ENCODE assay signal across 24 cellular contexts in the genomic region with DNA sequence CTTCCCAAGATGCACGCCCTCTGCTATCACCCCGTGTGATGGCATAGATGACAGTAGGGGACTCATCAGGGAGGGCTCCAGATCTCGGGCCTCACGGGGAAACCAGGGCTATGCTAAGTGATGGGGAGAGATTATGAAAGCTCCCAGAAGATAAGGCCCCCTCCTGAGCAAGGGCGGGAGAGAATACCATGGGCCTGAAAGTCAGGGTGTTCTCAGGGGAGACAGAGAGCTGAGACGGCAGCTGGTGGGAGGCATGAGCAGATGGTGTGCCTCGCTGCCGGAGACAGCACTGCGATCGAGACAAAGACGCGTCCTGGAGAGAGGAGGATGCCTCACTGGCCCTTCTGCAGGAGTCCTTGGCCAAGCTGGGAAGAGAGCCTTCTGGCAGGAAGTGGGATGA.
DNase-seq lines count a peak whose midpoint lies in the region; ATAC-seq and TF ChIP-seq lines count a peak whose summit lies in the region.
"Had no signal": no experiment of that assay in that cellular context is flagged by ENCODE, and none has a peak within 500 bp of the region (broad histone marks: within the 10 kb centered on the region; RNA-seq: fewer than 3 reads in every experiment).

No MANE protein-coding gene starts in this region.

- H3K4me3 ChIP-seq in right atrium auricular region (no peak overlapping the region), mesenchymal stem cell (ENCODE audit: insufficient read depth in 1 of 2, low read depth in 1 of 2, low read length in 2 of 2) (peak overlapping the region in 1 of 2 experiments; percentile 48)
- H3K4me3 ChIP-seq: colonic mucosa, K562, SJSA1 had no signal

- H3K18ac ChIP-seq in mesenchymal stem cell (ENCODE audit: low read depth in 1 of 2, low read length in 2 of 2): peak overlapping the region in 1 of 2 experiments; percentile 50

- H3K4me1 ChIP-seq in right atrium auricular region: no peaks in the 10 kb centered on the region
- H3K4me1 ChIP-seq in mesenchymal stem cell (ENCODE audit: control insufficient read depth, insufficient read depth, low read depth, low read length): peaks cover 2% of the 10 kb centered on the region
- H3K4me1 ChIP-seq: colonic mucosa, SJSA1 had no signal

- H2AK5ac ChIP-seq in mesenchymal stem cell (ENCODE audit: low read length, severe bottlenecking): no peak overlapping the region

- no peaks in the 10 kb centered on the region for H3K36me3 ChIP-seq in right atrium auricular region
- no peaks in the 10 kb centered on the region for H3K36me3 ChIP-seq in mesenchymal stem cell (ENCODE audit: control insufficient read depth in 1 of 2, insufficient read depth in 2 of 2, low read depth in 1 of 2, low read length in 2 of 2)
- H3K36me3 ChIP-seq: colonic mucosa, SJSA1 had no signal

- ATAC-seq in left ventricle myocardium superior (peak; percentile 44), HG02852 (IDR thresholded peaks at IDR 0.05; ENCODE audit: unreplicated experiment) (no peak)
- ATAC-seq: HCT116, K562, T-cell had no signal

- DNase-seq in left ventricle myocardium superior: no peak
- no peak for DNase-seq in right atrium auricular region (ENCODE audit: low spot score)
- peak; percentile 99 to 100 for DNase-seq in NCI-H524 (lab: John Stamatoyannopoulos, UW)
- no peak for DNase-seq in mesenchymal stem cell
- no peak for DNase-seq in CD1c-positive myeloid dendritic cell (ENCODE audit: extremely low spot score)
- no peak for DNase-seq in NCI-H226
- DNase-seq in NCI-H1930 (lab: John Stamatoyannopoulos, UW): no peak
- DNase-seq: 8988T; activated CD4-positive, alpha-beta T cell treated with anti-CD3 and anti-CD28 coated beads, Interleukin-2, amount 50 U/mL, for 48 hours; activated CD4-positive, CD25-positive, alpha-beta regulatory T cell; activated CD8-positive, alpha-beta memory T cell treated with anti-CD3 and anti-CD28 coated beads, Interleukin-2, amount 50 U/mL, for 4 hours; AML-193; colonic mucosa; DND-41; effector memory CD4-positive, alpha-beta T cell; erythroblast; head of caudate nucleus; mammary epithelial cell; NCI-H526 treated with DMSO at 0.1 percent for 48 hours; T-cell had no signal

- H3K4me2 ChIP-seq in mesenchymal stem cell (ENCODE audit: low read length, poor library complexity, severe bottlenecking): no peak overlapping the region

- H3K14ac ChIP-seq in mesenchymal stem cell (ENCODE audit: low read length in 2 of 2): no peak overlapping the region

- intact Hi-C loops in left ventricle myocardium superior (cut with micrococcal nuclease): no loop called here

- no peak overlapping the region for H4K91ac ChIP-seq in mesenchymal stem cell (ENCODE audit: low read length)

- no peak overlapping the region for H3K9ac ChIP-seq in mesenchymal stem cell (ENCODE audit: low read length)

- no peak overlapping the region for H3K23ac ChIP-seq in mesenchymal stem cell (ENCODE audit: low read length in 2 of 2)

- 64% methylated on average over 12 of the region's 12 CpGs for WGBS in mesenchymal stem cell

- no peak overlapping the region for H2AFZ ChIP-seq in mesenchymal stem cell (ENCODE audit: low read depth, low read length)

- no peak overlapping the region for H3K4ac ChIP-seq in mesenchymal stem cell (ENCODE audit: low read depth in 1 of 2, low read length in 2 of 2)

- H3K9me3 ChIP-seq in right atrium auricular region (peaks cover 0 to 10% of the 10 kb centered on the region in 2 donors), mesenchymal stem cell (ENCODE audit: control insufficient read depth, low read length) (no peaks in the 10 kb centered on the region)
- H3K9me3 ChIP-seq: colonic mucosa, SJSA1 had no signal

- H2BK12ac ChIP-seq in mesenchymal stem cell (ENCODE audit: low read length in 2 of 2): no peak overlapping the region

- H2BK5ac ChIP-seq in mesenchymal stem cell (ENCODE audit: low read depth, low read length, poor library complexity, severe bottlenecking): no peak overlapping the region

- H3K79me1 ChIP-seq in mesenchymal stem cell (replicated peaks; ENCODE audit: low read length, poor library complexity, severe bottlenecking): no peaks in the 10 kb centered on the region

- no peak for TF ChIP-seq CTCF in right atrium auricular region (IDR thresholded peaks at IDR 0.05)

- no peak overlapping the region for H2BK120ac ChIP-seq in mesenchymal stem cell (ENCODE audit: low read depth, low read length)

- peak overlapping the region; percentile 32 for H4K8ac ChIP-seq in mesenchymal stem cell (ENCODE audit: low read length)

- H3K27ac ChIP-seq in right atrium auricular region (no peak overlapping the region), mesenchymal stem cell (ENCODE audit: low read length, poor library complexity, severe bottlenecking) (no peak overlapping the region)
- H3K27ac ChIP-seq: colonic mucosa, SJSA1 had no signal

- H3K27me3 ChIP-seq in right atrium auricular region (no peaks in the 10 kb centered on the region), mesenchymal stem cell (ENCODE audit: control insufficient read depth in 1 of 2, insufficient read depth in 1 of 2, low read length in 2 of 2) (no peaks in the 10 kb centered on the region)
- H3K27me3 ChIP-seq: colonic mucosa, SJSA1 had no signal

- no peak overlapping the region for H2BK15ac ChIP-seq in mesenchymal stem cell (ENCODE audit: low read depth, poor library complexity, severe bottlenecking)

Comparison
In these comparisons a context has a peak if more than half of its experiments do, and no peak if none do; other contexts are left out.
1. DNase-seq: peak in NCI-H524 (2 of 2); none in left ventricle myocardium superior (single experiment), right atrium auricular region (single experiment), mesenchymal stem cell (single experiment), CD1c-positive myeloid dendritic cell (single experiment), NCI-H226 (single experiment) and NCI-H1930 (0 of 2).